ENCODE assay signal across 8 cellular contexts in the genomic region with DNA sequence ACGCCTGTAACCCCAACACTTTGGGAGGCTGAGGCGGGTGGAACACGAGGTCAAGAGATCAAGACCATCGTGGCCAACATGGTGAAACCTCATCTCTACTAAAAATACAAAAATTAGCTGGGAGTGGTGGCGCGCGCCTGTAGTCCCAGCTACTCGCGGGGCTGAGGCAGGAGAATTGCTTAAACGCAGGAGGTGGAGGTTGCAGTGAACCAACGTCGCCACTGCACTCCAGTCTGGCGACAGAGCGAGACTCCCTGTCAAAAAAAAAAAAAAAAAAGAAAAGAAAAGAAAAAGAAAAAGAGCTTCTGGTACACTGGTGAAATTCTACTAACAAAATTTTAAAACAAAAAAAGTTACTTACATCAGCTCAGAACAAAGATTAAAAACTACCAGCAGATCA. TPM values are rescaled to one million over a fixed set of nuclear protein-coding genes. Genes with fewer than 3 reads are reported as not detected.
DNase-seq lines count a peak whose midpoint lies in the region; ATAC-seq, FAIRE-seq and TF ChIP-seq lines count a peak whose summit lies in the region.
"Not testable (repeated sequence)": the region's sequence is repeated elsewhere in the genome, so short reads cannot be mapped to it uniquely, and the experiment has no call there.

No MANE protein-coding gene starts in this region.

- not testable (repeated sequence) for FAIRE-seq in A549 (lab: Jason Lieb, UNC)

- peak overlapping the region; percentile 97 for H3K27ac Mint-ChIP-seq in dendritic cell treated with granulocyte-macrophage colony-stimulating factor and Interleukin-4, amounts not matched to agents 40 ng/mL and 50 ng/mL, for 4 days

- not testable (repeated sequence) for H3K9me3 Mint-ChIP-seq in activated T-cell treated with anti-CD3 and anti-CD28 coated beads, Interleukin-2, amount 50 U/mL, for 4 hours; dendritic cell treated with granulocyte-macrophage colony-stimulating factor and Interleukin-4, amounts not matched to agents 40 ng/mL and 50 ng/mL, for 4 days

- H3K4me3 Mint-ChIP-seq in activated T-cell treated with anti-CD3 and anti-CD28 coated beads, Interleukin-2, amount 50 U/mL, for 4 hours: peak overlapping the region; percentile 76
- H3K4me3 Mint-ChIP-seq in dendritic cell treated with granulocyte-macrophage colony-stimulating factor and Interleukin-4, amounts not matched to agents 40 ng/mL and 50 ng/mL, for 4 days: peak overlapping the region; percentile 90

- not testable (repeated sequence) for TF ChIP-seq POLR2A in A549 (IDR thresholded peaks at IDR 0.05; ENCODE audit: low read length)

- H4K20me1 ChIP-seq in OCI-LY3 (ENCODE audit: insufficient read depth, low read length): not testable (repeated sequence)

- H3K4me1 Mint-ChIP-seq in activated T-cell treated with anti-CD3 and anti-CD28 coated beads, Interleukin-2, amount 50 U/mL, for 4 hours (ENCODE audit: low read depth): peaks cover 12% of the 10 kb centered on the region
- H3K4me1 Mint-ChIP-seq in dendritic cell treated with granulocyte-macrophage colony-stimulating factor and Interleukin-4, amounts not matched to agents 40 ng/mL and 50 ng/mL, for 4 days (ENCODE audit: low read depth): peaks cover 41% of the 10 kb centered on the region

- POLR2A ChIA-PET in A549 (lab: Yijun Ruan, JAX): interaction anchor here (0.7 to 1.8 kb wide), 3 partner anchors 15 to 34 kb away, joined by 6 to 9 read pairs (median 6); no protein-coding TSS in a partner anchor

- ATAC-seq in A549; activated T-cell treated with anti-CD3 and anti-CD28 coated beads, Interleukin-2, amount 50 U/mL, for 4 hours; left cardiac atrium: not testable (repeated sequence)

- H3K79me2 ChIP-seq in OCI-LY3 (ENCODE audit: low read length): peaks cover 26% of the 10 kb centered on the region

- peaks cover 48% of the 10 kb centered on the region for H3K27me3 Mint-ChIP-seq in activated T-cell treated with anti-CD3 and anti-CD28 coated beads, Interleukin-2, amount 50 U/mL, for 4 hours (ENCODE audit: low read depth)
- H3K27me3 Mint-ChIP-seq in dendritic cell treated with granulocyte-macrophage colony-stimulating factor and Interleukin-4, amounts not matched to agents 40 ng/mL and 50 ng/mL, for 4 days: not testable (repeated sequence)

- H2AFZ ChIP-seq in OCI-LY3 (ENCODE audit: low read depth, low read length): not testable (repeated sequence)

- H3K36me3 ChIP-seq in OCI-LY3 (replicated peaks; ENCODE audit: low read depth, low read length); muscle layer of duodenum (ENCODE audit: control insufficient read depth in 1 of 2, insufficient read depth in 2 of 2, low read length in 2 of 2); skeletal muscle satellite cell (ENCODE audit: insufficient read depth, low read length): not testable (repeated sequence)

- not testable (repeated sequence) for H3K36me3 Mint-ChIP-seq in activated T-cell treated with anti-CD3 and anti-CD28 coated beads, Interleukin-2, amount 50 U/mL, for 4 hours (ENCODE audit: insufficient read depth)
- H3K36me3 Mint-ChIP-seq in dendritic cell treated with granulocyte-macrophage colony-stimulating factor and Interleukin-4, amounts not matched to agents 40 ng/mL and 50 ng/mL, for 4 days (ENCODE audit: low read depth): peaks cover 52% of the 10 kb centered on the region

- H3K9ac ChIP-seq in OCI-LY3 (ENCODE audit: low read length): peak overlapping the region; percentile 84; the same call in 1 of the 2 replicates
- H3K9ac ChIP-seq in skeletal muscle satellite cell (ENCODE audit: low read depth, low read length): peak overlapping the region; percentile 97

- not testable (repeated sequence) for H3K4me1 ChIP-seq in A549; OCI-LY3 (ENCODE audit: low read length); muscle layer of duodenum (ENCODE audit: control insufficient read depth in 1 of 2, insufficient read depth in 2 of 2, low read length in 2 of 2)
- peaks cover 14% of the 10 kb centered on the region for H3K4me1 ChIP-seq in skeletal muscle satellite cell (ENCODE audit: control insufficient read depth, insufficient read depth, low read length)

- TF ChIP-seq CTCF in A549 (IDR thresholded peaks at IDR 0.05); OCI-LY3 (IDR thresholded peaks at IDR 0.05; ENCODE audit: low read depth, low read length): not testable (repeated sequence)

- not testable (repeated sequence) for H3K27ac ChIP-seq in A549; OCI-LY3 (ENCODE audit: low read length)
- H3K27ac ChIP-seq in muscle layer of duodenum (ENCODE audit: low read length): peak overlapping the region; percentile 86

- H3K4me2 ChIP-seq in A549 (peak overlapping the region; percentile 95), OCI-LY3 (ENCODE audit: low read length) (peak overlapping the region; percentile 71), skeletal muscle satellite cell (ENCODE audit: low read length) (peak overlapping the region; percentile 97)

- WGBS in A549 (ENCODE audit: missing lambda C conversion rate): 87% methylated on average over 14 of the region's 14 CpGs

- not testable (repeated sequence) for TF ChIP-seq EP300 in A549 (IDR thresholded peaks at IDR 0.05)

- DNase-seq in A549 (ENCODE audit: low read depth in 1 of 2, low spot score in 1 of 2) (peak in 1 of 2 experiments; percentile 8), left cardiac atrium (peak; percentile 48)
- not testable (repeated sequence) for DNase-seq in activated T-cell treated with anti-CD3 and anti-CD28 coated beads, Interleukin-2, amount 50 U/mL, for 4 hours

- CTCF ChIA-PET in A549 (lab: Yijun Ruan, JAX): interaction anchor here (0.6 to 2.4 kb wide), 2 partner anchors 48 to 81 kb away, joined by 3 to 5 read pairs; a partner anchor contains a TSS

- TF ChIP-seq RAD21 in A549 (conservative IDR thresholded peaks at IDR 0.05 in 1 of 2, IDR thresholded peaks at IDR 0.05 in 1 of 2): not testable (repeated sequence)

- H3K27me3 ChIP-seq in OCI-LY3 (ENCODE audit: low read depth, low read length); muscle layer of duodenum (ENCODE audit: low read depth, low read length); skeletal muscle satellite cell (ENCODE audit: control insufficient read depth, insufficient read depth, low read length): not testable (repeated sequence)

- peak overlapping the region; percentile 95 for H3K4me3 ChIP-seq in A549
- H3K4me3 ChIP-seq in GM08714 (ENCODE audit: low read length): peak overlapping the region; percentile 62; the same call in 1 of the 2 replicates
- peak overlapping the region; percentile 98 for H3K4me3 ChIP-seq in OCI-LY3 (ENCODE audit: low read length)
- peak overlapping the region; percentile 87 to 93 for H3K4me3 ChIP-seq in muscle layer of duodenum (ENCODE audit: low read depth in 1 of 2, low read length in 2 of 2)
- peak overlapping the region; percentile 97 for H3K4me3 ChIP-seq in skeletal muscle satellite cell (ENCODE audit: low read length)

- intact Hi-C loops in dendritic cell treated with granulocyte-macrophage colony-stimulating factor and Interleukin-4, amounts not matched to agents 40 ng/mL and 50 ng/mL, for 4 days (cut with micrococcal nuclease): loop anchor here (5.0 kb wide), 2 partner anchors 34 to 36 kb away; no protein-coding TSS in a partner anchor
- intact Hi-C loops in left cardiac atrium (cut with DNase I): not testable (repeated sequence)

- not testable (repeated sequence) for H3K9me3 ChIP-seq in A549; OCI-LY3 (ENCODE audit: insufficient read depth, low read length); muscle layer of duodenum (ENCODE audit: control insufficient read depth in 1 of 2, low read length in 2 of 2); skeletal muscle satellite cell (replicated peaks; ENCODE audit: low read length)

RNA-seq across cellular contexts. Expression of a gene that starts 1.4 kb away (rescaled TPM):
- polyA plus RNA-seq in A549 (2011; rRNA removed): 8.2 and 10.4 TPM in 2 replicates
- 2.8 and 3.5 TPM in 2 replicates for polyA plus RNA-seq in A549 (2012; cell fraction: cytosol; rRNA removed)
- 1.8 and 2.0 TPM in 2 replicates for polyA plus RNA-seq in A549 (2012; cell fraction: nucleus; rRNA removed)
- polyA plus RNA-seq in A549 (2017; fragmentation: RNase III; extraction: RNeasy Plus Mini Kit Qiagen cat#74134 plus additional on column Dnase treatment): 9.4 to 11.4 TPM (median 10.2 TPM) in 3 replicates
- 7.1 and 9.1 TPM in 2 replicates for polyA minus RNA-seq in A549 (2011; rRNA and poly(A)+ RNA removed)
- 10 to 100 TPM; 28.7 to 32.9 (median 29.8) TPM for total RNA-seq in activated T-cell treated with anti-CD3 and anti-CD28 coated beads, Interleukin-2, amount 50 U/mL, for 4 hours
- 10 to 100 TPM; 24.8 to 42.6 TPM for total RNA-seq in left cardiac atrium
- 15.5 and 17.7 TPM in 2 replicates for total RNA-seq in skeletal muscle satellite cell (2012; rRNA removed)

RNA-seq across cellular contexts. Expression of a gene that starts 48.3 kb away (rescaled TPM):
- polyA plus RNA-seq in A549 (2011; rRNA removed) (1,649 and 2,015 TPM in 2 replicates), A549 (2017; fragmentation: RNase III; extraction: RNeasy Plus Mini Kit Qiagen cat#74134 plus additional on column Dnase treatment) (1,222 to 1,289 TPM (median 1,243 TPM) in 3 replicates)
- polyA plus RNA-seq in A549 (2012; cell fraction: cytosol; rRNA removed): 796 and 807 TPM in 2 replicates
- 263 and 365 TPM in 2 replicates for polyA plus RNA-seq in A549 (2012; cell fraction: nucleus; rRNA removed)
- polyA minus RNA-seq in A549 (2011; rRNA and poly(A)+ RNA removed): 643 and 712 TPM in 2 replicates
- 1,000 to 10,000 TPM; 1,884 to 1,929 (median 1,900) TPM for total RNA-seq in activated T-cell treated with anti-CD3 and anti-CD28 coated beads, Interleukin-2, amount 50 U/mL, for 4 hours
- 100 to 1,000 TPM; 600 to 715 TPM for total RNA-seq in left cardiac atrium
- total RNA-seq in skeletal muscle satellite cell (2012; rRNA removed): 1,301 and 1,416 TPM in 2 replicates
